ENCODE assay signal across 8 cellular contexts in the genomic region with DNA sequence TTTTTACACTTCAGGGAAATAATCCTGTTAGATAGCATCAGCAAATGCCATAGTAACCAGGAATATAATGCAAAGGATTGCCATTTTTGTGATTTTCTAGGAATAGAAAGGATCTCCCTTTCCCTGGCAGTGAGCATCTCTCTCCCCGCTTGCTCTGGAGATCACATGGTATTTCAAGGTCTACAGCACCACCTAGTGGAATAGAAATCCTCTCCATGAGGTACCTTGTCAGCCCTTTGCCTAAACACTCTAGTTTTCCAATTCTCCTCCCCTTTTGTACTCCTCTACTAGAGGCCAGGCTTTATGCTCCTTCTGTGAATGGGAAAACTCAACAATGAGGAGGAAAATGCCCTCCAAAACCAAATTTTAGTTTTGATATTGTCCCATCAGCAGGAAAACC.
DNase-seq lines count a peak whose midpoint lies in the region; ATAC-seq and TF ChIP-seq lines count a peak whose summit lies in the region.

No MANE protein-coding gene starts in this region.

- intact Hi-C loops in OCI-LY7 (cut with micrococcal nuclease; ENCODE audit: unreplicated experiment) (loop anchor here (1.0 kb wide), 1 partner anchor 168 kb away; no protein-coding TSS in a partner anchor), gastrocnemius medialis (cut with DNase I; ENCODE audit: low total_unique reads) (no loop called here)

- TF ChIP-seq CTCF in AG09309 (IDR thresholded peaks at IDR 0.05; ENCODE audit: control insufficient read depth, insufficient read depth, low read depth, low read length, missing control alignments) (peak; percentile 45), GM10266 (IDR thresholded peaks at IDR 0.05; ENCODE audit: control insufficient read depth, insufficient read depth, low read depth, missing control alignments) (peak; percentile 15), OCI-LY7 (conservative IDR thresholded peaks at IDR 0.05; ENCODE audit: low read length) (peak; percentile 80), fibroblast of mammary gland (conservative IDR thresholded peaks at IDR 0.05; ENCODE audit: control insufficient read depth, insufficient read depth, low read depth, low read length) (peak; percentile 49), tibial nerve (IDR thresholded peaks at IDR 0.05) (no peak), gastrocnemius medialis (IDR thresholded peaks at IDR 0.05 in 4 of 5, conservative IDR thresholded peaks at IDR 0.05 in 1 of 5) (no peak)

- H4K20me1 ChIP-seq in OCI-LY7 (ENCODE audit: insufficient read depth, low read length) = no peaks in the 10 kb centered on the region

- no peak overlapping the region for H2AFZ ChIP-seq in OCI-LY7 (ENCODE audit: low read length)

- H3K36me3 ChIP-seq in OCI-LY7 (ENCODE audit: insufficient read depth, low read length) (peaks cover 90% of the 10 kb centered on the region), tibial nerve (peaks cover 0 to 99% (median 20%) of the 10 kb centered on the region in 3 donors), gastrocnemius medialis (peaks cover 0 to 79% of the 10 kb centered on the region in 2 donors)

- in situ Hi-C loops in gastrocnemius medialis (cut with MboI; ENCODE audit: low sequenced_read_pairs in 4 of 4) = no loop called here

- no peak overlapping the region for H3K4me2 ChIP-seq in OCI-LY7 (ENCODE audit: low read length)

- H3K9me2 ChIP-seq in OCI-LY7 (ENCODE audit: insufficient read depth, low read length) = no peaks in the 10 kb centered on the region

- H3K27ac ChIP-seq in OCI-LY7 (ENCODE audit: low read depth, low read length, poor library complexity, severe bottlenecking) (no peak overlapping the region), tibial nerve (no peak overlapping the region), gastrocnemius medialis (no peak overlapping the region)

- H3K4me1 ChIP-seq in OCI-LY7 (ENCODE audit: insufficient read depth, low read length, poor library complexity, severe bottlenecking) (no peaks in the 10 kb centered on the region), tibial nerve (no peaks in the 10 kb centered on the region), gastrocnemius medialis (no peaks in the 10 kb centered on the region)

- no peak for TF ChIP-seq POLR2A in tibial nerve (IDR thresholded peaks at IDR 0.05)
- TF ChIP-seq POLR2A in gastrocnemius medialis (IDR thresholded peaks at IDR 0.05) = no peak

- WGBS in tibial nerve, 2 donors = 94 to 100% methylated on average over 1 of the region's 1 CpG

- BruUV-seq in OCI-LY7 (replicated peaks; lab: Mats Ljungman, UMichigan) = no TSS peak

- H3K4me3 ChIP-seq in AG09309 (ENCODE audit: control insufficient read depth, low read depth, low read length) (no peak overlapping the region), OCI-LY7 (ENCODE audit: low read depth, low read length, poor library complexity, severe bottlenecking) (no peak overlapping the region), fibroblast of mammary gland (ENCODE audit: control insufficient read depth, low read depth, low read length) (no peak overlapping the region), tibial nerve (no peak overlapping the region), gastrocnemius medialis (no peak overlapping the region)

- TF ChIP-seq EP300 in tibial nerve (IDR thresholded peaks at IDR 0.05) = no peak

- H3K9me3 ChIP-seq in OCI-LY7 (ENCODE audit: low read length) = peaks cover 38% of the 10 kb centered on the region
- peaks cover 0 to 100% (median 53%) of the 10 kb centered on the region in 4 donors for H3K9me3 ChIP-seq in tibial nerve
- peaks cover 0 to 44% (median 27%) of the 10 kb centered on the region in 3 donors for H3K9me3 ChIP-seq in gastrocnemius medialis

- CTCF ChIA-PET in OCI-LY7 (lab: Charles Lee; ENCODE audit: unreplicated experiment) = no interaction called here

- POLR2A ChIA-PET in OCI-LY7 (lab: Charles Lee) = no interaction called here

- no peak for ATAC-seq in HG02884 (IDR thresholded peaks at IDR 0.05; ENCODE audit: unreplicated experiment)
- ATAC-seq in gastrocnemius medialis = no peak

- H3K79me2 ChIP-seq in OCI-LY7 (ENCODE audit: insufficient read depth, low read depth, low read length) = no peaks in the 10 kb centered on the region

- no peaks in the 10 kb centered on the region for H3K27me3 ChIP-seq in tibial nerve
- no peaks in the 10 kb centered on the region for H3K27me3 ChIP-seq in gastrocnemius medialis

- no peak for DNase-seq in AG09309 (ENCODE audit: low read depth)
- DNase-seq in GM10266 (ENCODE audit: extremely low spot score) = no peak
- DNase-seq in OCI-LY7 (ENCODE audit: low spot score) = peak; percentile 63
- DNase-seq in fibroblast of mammary gland (ENCODE audit: low read depth) = peak; percentile 63
- DNase-seq in tibial nerve (ENCODE audit: low spot score in 2 of 2) = no peak
- no peak for DNase-seq in gastrocnemius medialis
- DNase-seq in NCI-H2227 treated with DMSO at 0.1 percent for 48 hours (lab: John Stamatoyannopoulos, UW) = no peak

Comparison
In these comparisons a context has a peak if more than half of its experiments do, and no peak if none do; other contexts are left out.
1. DNase-seq: peak in OCI-LY7 (single experiment) and fibroblast of mammary gland (single experiment); none in AG09309 (single experiment), GM10266 (single experiment), tibial nerve (0 of 2), gastrocnemius medialis (0 of 2) and NCI-H2227 treated with DMSO at 0.1 percent for 48 hours (single experiment).
2. CTCF ChIP-seq: peak in AG09309 (single experiment), GM10266 (single experiment), OCI-LY7 (single experiment) and fibroblast of mammary gland (single experiment); none in tibial nerve (0 of 5) and gastrocnemius medialis (0 of 5).